Comparison of ENCODE assay signal across 8 cellular contexts in the genomic region with DNA sequence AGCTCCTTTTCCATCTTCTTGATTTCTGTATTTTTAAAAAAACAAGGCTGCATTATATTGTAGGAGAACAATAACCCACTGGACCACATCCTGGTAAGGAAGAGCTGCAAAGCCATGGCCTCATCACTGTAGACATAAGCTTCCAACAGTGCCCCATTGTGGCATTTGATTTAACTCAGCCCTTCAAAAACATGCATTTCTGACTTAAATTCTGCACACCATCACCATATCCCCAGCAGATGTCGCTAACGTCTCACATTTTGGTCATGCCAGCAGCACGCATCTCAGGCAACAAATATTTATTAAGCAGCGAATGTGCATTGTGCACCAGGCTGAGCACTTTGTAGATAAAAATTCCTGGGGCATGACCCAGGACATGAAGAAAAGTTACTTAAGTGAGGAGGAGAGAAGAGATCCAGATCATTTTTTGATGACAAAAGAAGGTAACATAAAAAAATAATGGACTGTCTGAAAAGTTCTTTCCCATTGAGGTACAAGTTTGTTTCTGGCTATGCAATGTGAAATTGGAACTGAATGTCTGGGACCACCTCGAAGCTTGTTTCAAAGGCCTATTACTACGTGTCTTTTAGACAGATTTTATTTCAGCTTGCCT.
A peak's percentile ranks its signal among the peaks of the same experiment; 100 is the strongest.
DNase-seq lines count a peak whose midpoint lies in the region; ATAC-seq, FAIRE-seq and TF ChIP-seq lines count a peak whose summit lies in the region.

No MANE protein-coding gene starts in this region.

- no peak for TF ChIP-seq POLR2A in testis (IDR thresholded peaks at IDR 0.05)

- H3K4me2 ChIP-seq in Loucy (ENCODE audit: low read depth, low read length, poor library complexity, severe bottlenecking), result no peak overlapping the region

- H3F3A ChIP-seq in Loucy (ENCODE audit: low read depth), result no peaks in the 10 kb centered on the region

- intact Hi-C loops in testis (cut with DNase I; ENCODE audit: low total_unique reads), result loop anchor here (5.0 kb wide), 1 partner anchor 142 kb away; no protein-coding TSS in a partner anchor

- FAIRE-seq in D721Med (lab: Jason Lieb, UNC), result peak; percentile 72

- H3K9me3 ChIP-seq in Loucy (ENCODE audit: insufficient read depth, low read depth, low read length) (no peaks in the 10 kb centered on the region), testis (no peaks in the 10 kb centered on the region)

- H3K36me3 ChIP-seq in Loucy (ENCODE audit: insufficient read depth, low read length) (no peaks in the 10 kb centered on the region), testis (ENCODE audit: low read depth, missing control alignments) (no peaks in the 10 kb centered on the region)

- TF ChIP-seq CTCF in D721Med (IDR thresholded peaks at IDR 0.05; ENCODE audit: insufficient read depth, missing control alignments) (peak; percentile 98), Loucy (conservative IDR thresholded peaks at IDR 0.05; ENCODE audit: low read length) (peak; percentile 97), RWPE1 (conservative IDR thresholded peaks at IDR 0.05; ENCODE audit: low read depth) (peak; percentile 87), fibroblast of the aortic adventitia (IDR thresholded peaks at IDR 0.05; ENCODE audit: insufficient read depth, low read length) (peak; percentile 79), testis (IDR thresholded peaks at IDR 0.05) (peak; percentile 72 to 97 (median 88))

- H3K4me1 ChIP-seq in Loucy (ENCODE audit: insufficient read depth, low read length, poor library complexity, severe bottlenecking) (no peaks in the 10 kb centered on the region), testis (no peaks in the 10 kb centered on the region)

- no peak overlapping the region for H2AFZ ChIP-seq in Loucy (ENCODE audit: low read length)

- H3K9ac ChIP-seq in Loucy (ENCODE audit: low read depth, low read length, poor library complexity, severe bottlenecking), result no peak overlapping the region

- 18 to 40% methylated on average over 6 of the region's 6 CpGs for WGBS in testis, 2 donors

- DNase-seq in D721Med (ENCODE audit: insufficient read length, low spot score) (peak; percentile 51), RWPE1 (ENCODE audit: low spot score) (peak; percentile 78), fibroblast of the aortic adventitia (ENCODE audit: low read depth) (peak; percentile 92), non-pigmented ciliary epithelial cell (ENCODE audit: low read depth) (peak; percentile 55), testis (peak; percentile 89)
- peak; percentile 9 to 17 for DNase-seq in activated T-helper 1 cell treated with anti-CD3 and anti-CD28 coated beads, Interleukin-2, amount 50 U/mL, for 16 hours (ENCODE audit: low read depth in 1 of 2, low spot score in 1 of 2)

- no peaks in the 10 kb centered on the region for H4K20me1 ChIP-seq in Loucy (ENCODE audit: insufficient read depth, low read length, poor library complexity, severe bottlenecking)

- peak; percentile 66 for ATAC-seq in GM21529 (IDR thresholded peaks at IDR 0.05; ENCODE audit: unreplicated experiment)

- CTCF ChIA-PET in RWPE1 (lab: Yijun Ruan, JAX), result interaction anchor here (0.5 to 1.6 kb wide), 17 partner anchors 9 to 1167 kb away, joined by 3 to 8 read pairs (median 3); partner anchors contain the start of genes IL6 and STEAP1B

- no peaks in the 10 kb centered on the region for H3K79me2 ChIP-seq in Loucy (ENCODE audit: insufficient read depth, low read length)

- H3K27me3 ChIP-seq in Loucy (ENCODE audit: insufficient read depth, low read length, poor library complexity, severe bottlenecking) (no peaks in the 10 kb centered on the region), testis (no peaks in the 10 kb centered on the region)

- H3K4me3 ChIP-seq in Loucy (ENCODE audit: low read length, poor library complexity, severe bottlenecking) (no peak overlapping the region), fibroblast of the aortic adventitia (ENCODE audit: low read depth, low read length) (no peak overlapping the region), testis (no peak overlapping the region)

- H3K27ac ChIP-seq in RWPE1, result no peak overlapping the region
- H3K27ac ChIP-seq in testis, result no peak overlapping the region

- POLR2A ChIA-PET in RWPE1 (lab: Yijun Ruan, JAX; ENCODE audit: low non-redundant PET), result no interaction called here

- H3K9me2 ChIP-seq in Loucy (replicated peaks; ENCODE audit: low read depth, low read length), result no peaks in the 10 kb centered on the region

Comparison
In these comparisons a context has a peak if more than half of its experiments do, and no peak if none do; other contexts are left out.
1. DNase-seq: peak in every context shown above with its lines; median percentile 92 in fibroblast of the aortic adventitia; 89 in testis; 78 in RWPE1; 55 in non-pigmented ciliary epithelial cell; 51 in D721Med; 13 in activated T-helper 1 cell treated with anti-CD3 and anti-CD28 coated beads, Interleukin-2, amount 50 U/mL, for 16 hours.